Comparison of ENCODE assay signal across 16 cellular contexts in the genomic region with DNA sequence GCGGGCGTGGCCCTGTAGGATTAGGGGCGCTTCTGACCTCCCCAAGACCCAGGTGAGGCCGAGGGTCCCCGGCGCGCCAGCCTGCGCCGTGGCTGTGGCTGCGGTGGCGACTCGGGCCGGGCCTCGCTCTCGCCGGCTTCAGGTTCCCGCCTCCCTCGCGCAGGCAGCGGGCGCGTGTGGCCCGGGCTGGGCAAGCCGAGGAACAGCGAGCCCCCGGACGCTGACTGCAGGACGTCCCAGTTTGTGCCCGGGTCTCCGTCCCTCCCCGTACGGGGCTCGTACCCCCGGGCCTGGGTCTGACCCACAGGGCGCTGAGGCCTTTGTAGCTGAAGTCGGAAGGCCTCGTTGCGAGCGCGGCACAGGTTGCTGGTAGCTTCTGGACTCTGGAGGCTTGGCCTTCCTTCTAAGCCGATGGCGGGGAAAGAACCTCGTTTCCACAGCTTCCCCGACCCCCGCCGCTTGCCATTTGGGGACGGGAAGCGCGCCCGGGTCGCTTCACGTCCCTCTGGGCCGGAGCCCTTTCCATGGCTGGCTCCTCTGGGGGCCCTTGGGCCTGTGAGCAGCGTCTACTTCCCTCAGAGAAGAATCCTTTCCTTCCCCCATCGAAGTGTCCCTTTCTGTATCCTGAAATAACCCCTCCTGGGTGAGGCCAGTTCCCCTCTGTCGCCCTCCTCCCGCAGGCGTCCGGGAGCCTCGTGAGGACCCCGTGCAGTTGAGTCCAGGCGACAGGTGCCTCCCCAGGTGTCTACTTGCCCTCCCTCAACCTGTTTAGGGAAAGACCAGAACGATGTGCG. TPM values are rescaled to one million over a fixed set of nuclear protein-coding genes. Genes with fewer than 3 reads are reported as not detected.
DNase-seq lines count a peak whose midpoint lies in the region; ATAC-seq and TF ChIP-seq lines count a peak whose summit lies in the region.
"Had no signal": no experiment of that assay in that cellular context is flagged by ENCODE, and none has a peak within 500 bp of the region (broad histone marks: within the 10 kb centered on the region; RNA-seq: fewer than 3 reads in every experiment).

No MANE protein-coding gene starts in this region.

- H3K4me1 ChIP-seq in body of pancreas (peaks cover 12% of the 10 kb centered on the region), skeletal muscle tissue (ENCODE audit: control insufficient read depth in 3 of 3, insufficient read depth in 3 of 3, low read length in 3 of 3) (peaks cover 2 to 10% (median 7%) of the 10 kb centered on the region in 3 donors)

- peaks cover 16% of the 10 kb centered on the region for H3K4me1 Mint-ChIP-seq in activated T-cell treated with anti-CD3 and anti-CD28 coated beads, Interleukin-2, amount 50 U/mL, for 72 hours (ENCODE audit: low read depth)

- H3K27me3 Mint-ChIP-seq in activated T-cell treated with anti-CD3 and anti-CD28 coated beads, Interleukin-2, amount 50 U/mL, for 72 hours (ENCODE audit: low read depth) = peaks cover 85% of the 10 kb centered on the region

- no peak for TF ChIP-seq POLR2A in body of pancreas (IDR thresholded peaks at IDR 0.05)

- DNase-seq in activated T-cell treated with anti-CD3 and anti-CD28 coated beads, Interleukin-2, amount 50 U/mL, for 72 hours = peak in 1 of 2 donors; percentile 3
- DNase-seq in activated T-cell treated with anti-CD3 and anti-CD28 coated beads for 4 hours = no peak
- no peak for DNase-seq in body of pancreas
- no peak for DNase-seq in left lobe of liver (ENCODE audit: low spot score)
- no peak for DNase-seq in middle frontal gyrus (ENCODE audit: extremely low spot score, low spot score)
- DNase-seq in kidney glomerular epithelial cell (lab: John Stamatoyannopoulos, UW) = no peak
- DNase-seq: activated CD4-positive, alpha-beta T cell treated with anti-CD3 and anti-CD28 coated beads for 4 hours; brain microvascular endothelial cell; hippocampal formation; NCI-H446 treated with DMSO at 0.1 percent for 48 hours; PC-9 had no signal

- H3K9me3 Mint-ChIP-seq in activated T-cell treated with anti-CD3 and anti-CD28 coated beads, Interleukin-2, amount 50 U/mL, for 72 hours = no peaks in the 10 kb centered on the region
- H3K9me3 Mint-ChIP-seq: T-helper 1 cell treated with Interleukin-12 subunit alpha and Interleukin-12 subunit beta and Interleukin-4 antibody, amounts not matched to agents 30 μg/mL and 1 μg/mL, for 36 hours had no signal

- no peak overlapping the region for H3K27ac Mint-ChIP-seq in activated T-cell treated with anti-CD3 and anti-CD28 coated beads, Interleukin-2, amount 50 U/mL, for 72 hours
- H3K27ac Mint-ChIP-seq: T-helper 1 cell treated with Interleukin-12 subunit alpha and Interleukin-12 subunit beta and Interleukin-4 antibody, amounts not matched to agents 30 μg/mL and 1 μg/mL, for 36 hours had no signal

- H3K27ac ChIP-seq in body of pancreas (no peak overlapping the region), skeletal muscle tissue (ENCODE audit: low read depth, low read length) (no peak overlapping the region)
- H3K27ac ChIP-seq: brain microvascular endothelial cell, PC-9 had no signal

- intact Hi-C loops in body of pancreas (cut with DNase I) = no loop called here

- peak overlapping the region in 1 of 3 donors; percentile 25 for H3K9ac ChIP-seq in skeletal muscle tissue (ENCODE audit: low read depth in 1 of 3, low read length in 3 of 3)

- WGBS in body of pancreas, 2 donors = 5 to 11% methylated on average over 18 to 64 of the region's 64 CpGs

- no peak for ATAC-seq in activated T-cell treated with anti-CD3 and anti-CD28 coated beads, Interleukin-2, amount 50 U/mL, for 72 hours (replicated peaks in 1 of 2)
- ATAC-seq in body of pancreas (peak; percentile 21), left lobe of liver (peak; percentile 43), GM21576 (IDR thresholded peaks at IDR 0.05; ENCODE audit: unreplicated experiment) (no peak)

- H3K9me3 ChIP-seq in body of pancreas (no peaks in the 10 kb centered on the region), skeletal muscle tissue (ENCODE audit: control insufficient read depth in 3 of 3, low read length in 3 of 3) (no peaks in the 10 kb centered on the region)

- no peaks in the 10 kb centered on the region for H3K36me3 Mint-ChIP-seq in activated T-cell treated with anti-CD3 and anti-CD28 coated beads, Interleukin-2, amount 50 U/mL, for 72 hours (ENCODE audit: insufficient read depth in 2 of 2)

- H3K36me3 ChIP-seq in body of pancreas (replicated peaks in 1 of 2; ENCODE audit: insufficient read depth in 1 of 2, low read depth in 2 of 2) (no peaks in the 10 kb centered on the region), skeletal muscle tissue (ENCODE audit: control insufficient read depth in 3 of 3, insufficient read depth in 3 of 3, low read length in 3 of 3) (no peaks in the 10 kb centered on the region)
- H3K36me3 ChIP-seq: brain microvascular endothelial cell had no signal

- peak overlapping the region; percentile 20 to 59 for H3K4me3 Mint-ChIP-seq in activated T-cell treated with anti-CD3 and anti-CD28 coated beads, Interleukin-2, amount 50 U/mL, for 72 hours
- H3K4me3 Mint-ChIP-seq: T-helper 1 cell treated with Interleukin-12 subunit alpha and Interleukin-12 subunit beta and Interleukin-4 antibody, amounts not matched to agents 30 μg/mL and 1 μg/mL, for 36 hours had no signal

- H3K4me3 ChIP-seq in body of pancreas (no peak overlapping the region), skeletal muscle tissue (ENCODE audit: low read length in 3 of 3) (peak overlapping the region; percentile 18 to 49 (median 36))
- H3K4me3 ChIP-seq: PC-9 had no signal

- TF ChIP-seq CTCF in body of pancreas (IDR thresholded peaks at IDR 0.05) = no peak

- H3K27me3 ChIP-seq in body of pancreas = peaks cover 0 to 33% of the 10 kb centered on the region in 2 donors
- H3K27me3 ChIP-seq in skeletal muscle tissue (ENCODE audit: control insufficient read depth in 3 of 3, insufficient read depth in 3 of 3, low read length in 3 of 3) = peaks cover 66 to 78% (median 73%) of the 10 kb centered on the region in 3 donors

RNA-seq across cellular contexts. Expression of gene EVX1, which starts 9.1 kb away (rescaled TPM):
- under 1 TPM in 1 of 2 donors, not detected in 1; 0.07 TPM for total RNA-seq in activated T-cell treated with anti-CD3 and anti-CD28 coated beads, Interleukin-2, amount 50 U/mL, for 72 hours
- total RNA-seq in body of pancreas = not detected
- not detected for total RNA-seq in left lobe of liver
- total RNA-seq in skeletal muscle tissue = not detected
- total RNA-seq: A172, PC-9, temporal lobe had no signal

RNA-seq across cellular contexts. Expression of gene HOXA13, which starts 51.8 kb away (rescaled TPM):
- total RNA-seq in activated T-cell treated with anti-CD3 and anti-CD28 coated beads, Interleukin-2, amount 50 U/mL, for 72 hours = not detected
- total RNA-seq in body of pancreas (not detected), left lobe of liver (0.03 TPM), skeletal muscle tissue (0.52 TPM)
- total RNA-seq: temporal lobe had no signal

Comparison
In these comparisons a context has a peak if more than half of its experiments do, and no peak if none do; other contexts are left out.
1. ATAC-seq: peak in body of pancreas (single experiment) and left lobe of liver (single experiment); none in activated T-cell treated with anti-CD3 and anti-CD28 coated beads, Interleukin-2, amount 50 U/mL, for 72 hours (0 of 2) and GM21576 (single experiment).
2. H3K4me3 ChIP-seq: peak in skeletal muscle tissue (3 of 3); none in body of pancreas (0 of 2).